Comparison of ENCODE assay signal across 12 cellular contexts in the genomic region with DNA sequence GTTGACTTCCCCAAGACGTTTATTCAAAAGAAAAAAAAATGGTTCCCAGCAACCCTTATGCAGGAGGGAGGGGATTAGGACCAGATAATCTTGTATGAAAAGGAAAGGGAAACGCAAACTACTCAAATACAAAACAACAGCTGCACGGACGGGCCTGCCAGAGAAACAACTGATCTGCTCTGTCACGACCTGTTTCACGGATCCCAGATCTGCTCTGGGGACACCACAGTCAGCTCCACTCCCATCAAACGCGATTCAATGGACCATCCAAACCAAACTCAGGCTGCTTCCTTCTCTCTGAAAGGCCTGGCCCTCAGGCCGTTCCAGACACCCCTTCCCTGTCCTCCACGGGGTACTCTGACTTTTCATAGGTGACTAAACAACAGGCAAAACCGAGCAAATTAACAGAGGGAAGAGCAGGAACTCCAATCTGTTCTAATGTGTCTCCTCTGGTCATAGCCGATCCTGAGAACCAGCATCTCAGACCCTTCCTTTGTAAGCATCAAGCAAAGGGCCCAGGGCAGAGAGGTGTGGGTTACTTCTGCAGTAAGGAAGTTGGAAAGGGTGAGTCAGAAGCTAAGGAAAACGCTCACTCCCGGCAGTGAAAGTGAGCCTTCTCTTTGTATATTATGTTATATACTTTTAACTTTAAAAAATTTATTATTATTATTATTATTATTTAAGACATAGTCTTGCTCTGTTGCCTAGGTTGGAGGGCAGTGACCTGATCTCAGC.
DNase-seq lines count a peak whose midpoint lies in the region; ATAC-seq and TF ChIP-seq lines count a peak whose summit lies in the region.
"Had no signal": no experiment of that assay in that cellular context is flagged by ENCODE, and none has a peak within 500 bp of the region (broad histone marks: within the 10 kb centered on the region; RNA-seq: fewer than 3 reads in every experiment).

No MANE protein-coding gene starts in this region.

- peak overlapping the region; percentile 47 for H2AK5ac ChIP-seq in trophoblast cell (ENCODE audit: low read length)

- H3K36me3 ChIP-seq in WERI-Rb-1, result peaks cover 18% of the 10 kb centered on the region
- peaks cover 7 to 8% of the 10 kb centered on the region in 2 experiments for H3K36me3 ChIP-seq in trophoblast cell (ENCODE audit: control insufficient read depth in 1 of 2, insufficient read depth in 2 of 2, low read length in 2 of 2)

- H4K8ac ChIP-seq in trophoblast cell (ENCODE audit: low read depth, low read length), result peak overlapping the region; percentile 48

- peaks cover 10 to 17% of the 10 kb centered on the region in 2 experiments for H3K4me1 ChIP-seq in trophoblast cell (ENCODE audit: control insufficient read depth in 1 of 2, insufficient read depth in 2 of 2, low read length in 2 of 2)

- peak overlapping the region; percentile 58 for H3K27ac ChIP-seq in WERI-Rb-1
- H3K27ac ChIP-seq in trophoblast cell (ENCODE audit: low read depth, low read length), result peak overlapping the region; percentile 48

- TF ChIP-seq CTCF in WERI-Rb-1 (IDR thresholded peaks at IDR 0.05; ENCODE audit: low read depth, low read length), result no peak

- H2AFZ ChIP-seq in trophoblast cell (ENCODE audit: insufficient read depth, low read length, poor library complexity), result no peak overlapping the region

- H3K14ac ChIP-seq in trophoblast cell (ENCODE audit: low read length), result peak overlapping the region; percentile 24

- H3K79me1 ChIP-seq in trophoblast cell (ENCODE audit: low read length), result peaks cover 5% of the 10 kb centered on the region

- no CpG with 5 or more reads among the region's 14 CpGs for WGBS in trophoblast cell (ENCODE audit: extremely low coverage, insufficient coverage, insufficient read length)

- H2BK120ac ChIP-seq in trophoblast cell (ENCODE audit: insufficient read depth, low read length, poor library complexity), result peak overlapping the region; percentile 79

- H4K91ac ChIP-seq in trophoblast cell (ENCODE audit: low read depth, low read length), result peak overlapping the region; percentile 61

- H3K4me3 ChIP-seq in WERI-Rb-1 (ENCODE audit: low read depth, low read length) (peak overlapping the region; percentile 9; the same call in 1 of the 2 replicates), trophoblast cell (ENCODE audit: low read depth, low read length) (no peak overlapping the region)

- H3K4me2 ChIP-seq in trophoblast cell (ENCODE audit: low read length), result no peak overlapping the region

- no peak overlapping the region for H3K9ac ChIP-seq in trophoblast cell (ENCODE audit: low read length)

- peak overlapping the region; percentile 67 for H3K18ac ChIP-seq in trophoblast cell (ENCODE audit: low read length)

- H3K9me3 ChIP-seq in WERI-Rb-1 (ENCODE audit: severe bottlenecking) (no peaks in the 10 kb centered on the region), trophoblast cell (ENCODE audit: insufficient read depth, low read depth, low read length) (no peaks in the 10 kb centered on the region)

- peaks cover 6% of the 10 kb centered on the region for H3K79me2 ChIP-seq in trophoblast cell (ENCODE audit: control insufficient read depth, insufficient read depth, low read length, poor library complexity)

- H2BK12ac ChIP-seq in trophoblast cell (ENCODE audit: low read length), result no peak overlapping the region

- ATAC-seq in Right ventricle myocardium superior (ENCODE audit: poor library complexity) (peak; percentile 44), HG03520 (IDR thresholded peaks at IDR 0.05; ENCODE audit: unreplicated experiment) (no peak), GM21723 (IDR thresholded peaks at IDR 0.05; ENCODE audit: unreplicated experiment) (no peak)

- peak overlapping the region; percentile 72 for H3K4ac ChIP-seq in trophoblast cell (ENCODE audit: low read depth, low read length)

- H3K23ac ChIP-seq in trophoblast cell (ENCODE audit: low read length), result no peak overlapping the region

- H3K27me3 ChIP-seq in WERI-Rb-1 (ENCODE audit: insufficient read depth, low read depth, severe bottlenecking), result no peaks in the 10 kb centered on the region
- no peaks in the 10 kb centered on the region for H3K27me3 ChIP-seq in trophoblast cell (ENCODE audit: insufficient read depth, low read length)

- peak overlapping the region; percentile 64 for H4K12ac ChIP-seq in trophoblast cell (ENCODE audit: low read depth, low read length)

- DNase-seq in AG08395 (ENCODE audit: low spot score) (peak; percentile 44), WERI-Rb-1 (peak; percentile 58), Right ventricle myocardium superior (peak; percentile 57), trophoblast cell (no peak)
- DNase-seq in activated CD8-positive, alpha-beta memory T cell treated with anti-CD3 and anti-CD28 coated beads, Interleukin-2, amount 50 U/mL, for 4 hours, result no peak
- DNase-seq in activated naive CD4-positive, alpha-beta T cell treated with Interleukin-2 at 50 U/mL for 16 hours, result no peak
- DNase-seq: activated CD4-positive, alpha-beta memory T cell treated with anti-CD3 and anti-CD28 coated beads for 36 hours; amygdala; NCI-H146; SHP77 treated with DMSO at 0.1 percent for 48 hours had no signal

- peak overlapping the region; percentile 12 for H2BK5ac ChIP-seq in trophoblast cell (ENCODE audit: low read depth, low read length, poor library complexity)

- intact Hi-C loops in Right ventricle myocardium superior (cut with DNase I), result no loop called here

Comparison
In these comparisons a context has a peak if more than half of its experiments do, and no peak if none do; other contexts are left out.
1. DNase-seq: peak in AG08395 (single experiment), WERI-Rb-1 (single experiment) and Right ventricle myocardium superior (single experiment); none in trophoblast cell (0 of 2), activated CD8-positive, alpha-beta memory T cell treated with anti-CD3 and anti-CD28 coated beads, Interleukin-2, amount 50 U/mL, for 4 hours (single experiment) and activated naive CD4-positive, alpha-beta T cell treated with Interleukin-2 at 50 U/mL for 16 hours (single experiment).